ENCODE assay signal across 1 cellular context in genomic region chr9:3525088-3525835, GRCh38.
TF ChIP-seq lines count a peak whose summit lies in the region.

No MANE protein-coding gene starts in this region.

TF ChIP-seq in HEK293, 187 proteins besides CTCF, POLR2A, EP300 and RAD21 (continued from another document):
- TF ChIP-seq ZBTB44 (tag by site-specific recombination; IDR thresholded peaks at IDR 0.05) (no peak), ZNF677 (tag by site-specific recombination; IDR thresholded peaks at IDR 0.05) (no peak), ZNF843 (tag by site-specific recombination; IDR thresholded peaks at IDR 0.05) (no peak)
- TF ChIP-seq, protein P1, sequence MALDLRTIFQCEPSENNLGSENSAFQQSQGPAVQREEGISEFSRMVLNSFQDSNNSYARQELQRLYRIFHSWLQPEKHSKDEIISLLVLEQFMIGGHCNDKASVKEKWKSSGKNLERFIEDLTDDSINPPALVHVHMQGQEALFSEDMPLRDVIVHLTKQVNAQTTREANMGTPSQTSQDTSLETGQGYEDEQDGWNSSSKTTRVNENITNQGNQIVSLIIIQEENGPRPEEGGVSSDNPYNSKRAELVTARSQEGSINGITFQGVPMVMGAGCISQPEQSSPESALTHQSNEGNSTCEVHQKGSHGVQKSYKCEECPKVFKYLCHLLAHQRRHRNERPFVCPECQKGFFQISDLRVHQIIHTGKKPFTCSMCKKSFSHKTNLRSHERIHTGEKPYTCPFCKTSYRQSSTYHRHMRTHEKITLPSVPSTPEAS (tag by site-specific recombination; IDR thresholded peaks at IDR 0.05), result no peak; the same call in 1 of the 2 replicates
